ENCODE assay signal across 23 cellular contexts in genomic region chr1:10271869-10272268, GRCh38.
"Had no signal": no experiment of that assay in that cellular context is flagged by ENCODE, and none has a peak within 500 bp of the region (broad histone marks: within the 10 kb centered on the region; RNA-seq: fewer than 3 reads in every experiment).

No MANE protein-coding gene starts in this region.

- DNase-seq: activated B cell treated with CpG ODN at 0.5 μM for 24 hours; activated CD4-positive, alpha-beta T cell treated with anti-CD3 and anti-CD28 coated beads for 4 hours; activated CD4-positive, alpha-beta T cell treated with anti-CD3 and anti-CD28 coated beads, Interleukin-2, amount 50 U/mL, for 48 hours; activated CD8-positive, alpha-beta memory T cell treated with anti-CD3 and anti-CD28 coated beads, Interleukin-2, amount 50 U/mL, for 48 hours; activated effector memory CD4-positive, alpha-beta T cell treated with Interleukin-2 at 50 U/mL for 16 hours; activated naive CD4-positive, alpha-beta T cell treated with anti-CD3 and anti-CD28 coated beads for 36 hours; activated T-cell treated with anti-CD3 and anti-CD28 coated beads, Interleukin-2, amount 50 U/mL, for 4 hours; amygdala; dermis blood vessel endothelial cell; effector memory CD4-positive, alpha-beta T cell; head of caudate nucleus; islet precursor cell; left cardiac atrium; lower lobe of right lung; mesendoderm; naive thymus-derived CD4-positive, alpha-beta T cell; stimulated activated CD4-positive, alpha-beta T cell treated with anti-CD3 and anti-CD28 coated beads, Interleukin-4, amount 100 ng/mL, for 24 hours; substantia nigra; T1000; thyroid gland had no signal

- H3K9me3 Mint-ChIP-seq: activated B cell treated with CpG ODN at 0.5 μM for 24 hours; activated naive CD4-positive, alpha-beta T cell treated with anti-CD3 and anti-CD28 coated beads for 36 hours; activated T-cell treated with anti-CD3 and anti-CD28 coated beads, Interleukin-2, amount 50 U/mL, for 4 hours; naive thymus-derived CD4-positive, alpha-beta T cell; neural crest cell; stimulated activated naive CD8-positive, alpha-beta T cell treated with anti-CD3 and anti-CD28 coated beads, Interleukin-15, Interleukin-2, amounts not matched to agents 100 ng/mL and 50 ng/mL, for 24 hours had no signal

- H3K27ac Mint-ChIP-seq: activated B cell treated with CpG ODN at 0.5 μM for 24 hours; activated naive CD4-positive, alpha-beta T cell treated with anti-CD3 and anti-CD28 coated beads for 36 hours; naive thymus-derived CD4-positive, alpha-beta T cell; stimulated activated naive CD8-positive, alpha-beta T cell treated with anti-CD3 and anti-CD28 coated beads, Interleukin-15, Interleukin-2, amounts not matched to agents 100 ng/mL and 50 ng/mL, for 24 hours had no signal

- ATAC-seq: activated T-cell treated with anti-CD3 and anti-CD28 coated beads, Interleukin-2, amount 50 U/mL, for 4 hours; esophagus mucosa; left cardiac atrium; lower lobe of right lung; naive thymus-derived CD4-positive, alpha-beta T cell had no signal

- H3K4me1 ChIP-seq: lower lobe of right lung, thyroid gland had no signal

- H3K27me3 Mint-ChIP-seq: activated B cell treated with CpG ODN at 0.5 μM for 24 hours; naive thymus-derived CD4-positive, alpha-beta T cell; stimulated activated naive CD8-positive, alpha-beta T cell treated with anti-CD3 and anti-CD28 coated beads, Interleukin-15, Interleukin-2, amounts not matched to agents 100 ng/mL and 50 ng/mL, for 24 hours had no signal

- H3K4me3 Mint-ChIP-seq: activated B cell treated with CpG ODN at 0.5 μM for 24 hours; activated naive CD4-positive, alpha-beta T cell treated with anti-CD3 and anti-CD28 coated beads for 36 hours; activated T-cell treated with anti-CD3 and anti-CD28 coated beads, Interleukin-2, amount 50 U/mL, for 4 hours; naive thymus-derived CD4-positive, alpha-beta T cell; neural crest cell; stimulated activated naive CD8-positive, alpha-beta T cell treated with anti-CD3 and anti-CD28 coated beads, Interleukin-15, Interleukin-2, amounts not matched to agents 100 ng/mL and 50 ng/mL, for 24 hours had no signal

- H3K27ac ChIP-seq: lower lobe of right lung, thyroid gland had no signal

- H3K9me3 ChIP-seq: lower lobe of right lung, thyroid gland had no signal

- H3K4me1 Mint-ChIP-seq: activated B cell treated with CpG ODN at 0.5 μM for 24 hours had no signal

- H3K27me3 ChIP-seq: thyroid gland had no signal

- H3K4me3 ChIP-seq: lower lobe of right lung, thyroid gland had no signal
